1 cellular context compared by ENCODE assay signal in the genomic region with DNA sequence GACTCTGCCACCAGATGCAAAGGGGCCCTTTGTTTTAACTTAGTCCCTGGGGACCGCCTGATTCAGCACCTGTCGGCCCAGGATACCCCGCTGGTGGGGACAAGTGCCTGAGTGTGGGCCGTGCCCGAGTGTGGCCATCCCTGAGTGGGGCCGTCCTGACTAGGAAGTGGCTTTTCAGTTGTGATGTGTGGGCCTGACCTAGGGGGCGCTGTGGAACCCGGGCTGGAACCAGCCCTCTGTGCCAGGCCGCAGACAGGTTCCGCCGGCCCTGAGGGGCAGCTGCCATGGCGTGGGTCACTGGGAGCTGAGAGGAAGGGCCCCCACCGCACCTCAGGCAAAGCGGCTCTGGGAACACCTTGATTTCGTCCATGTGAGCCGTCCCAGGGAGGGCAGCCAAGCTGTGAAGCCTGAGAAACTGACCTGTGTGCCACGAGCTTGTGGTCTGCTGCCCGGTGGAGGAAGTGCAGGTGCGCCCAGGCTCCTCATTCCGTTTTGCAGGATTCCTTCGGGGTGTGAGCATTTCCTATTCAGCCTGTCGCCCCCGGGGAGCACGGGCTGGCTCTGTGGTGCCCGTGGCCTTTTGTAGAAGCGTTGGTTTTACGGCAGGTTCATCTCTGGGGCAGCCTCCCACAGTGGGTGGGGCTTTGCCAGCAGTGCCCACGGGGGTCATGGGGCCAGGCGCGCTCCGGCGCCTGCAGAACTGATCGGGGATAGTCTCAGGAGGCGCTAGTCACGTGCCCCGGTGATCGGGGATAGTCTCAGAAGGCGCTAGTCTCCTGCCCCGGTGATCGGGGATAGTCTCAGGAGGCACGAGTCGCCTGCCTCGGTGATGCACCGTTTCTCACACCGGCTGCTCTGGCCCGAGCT.
TF ChIP-seq lines count a peak whose summit lies in the region.

No MANE protein-coding gene starts in this region.

TF ChIP-seq in WTC11, 78 proteins besides CTCF, POLR2A, EP300 and RAD21 (continued from another document and continues in another):
- TF ChIP-seq SP1 (CRISPR knock-in tag; conservative IDR thresholded peaks at IDR 0.05) (peak; percentile 68; the same call in 1 of the 2 replicates), ZNF219 (CRISPR knock-in tag; IDR thresholded peaks at IDR 0.05; ENCODE audit: borderline replicate concordance) (0 out of 2 replicates have a peak, but pooled peaks have one; percentile 61), IRF2 (CRISPR knock-in tag; IDR thresholded peaks at IDR 0.05; ENCODE audit: borderline replicate concordance, low read depth) (no peak), ZNF138 (CRISPR knock-in tag; conservative IDR thresholded peaks at IDR 0.05) (peak; percentile 72; the same call in 1 of the 2 replicates), RORB (CRISPR knock-in tag; IDR thresholded peaks at IDR 0.05) (no peak), ZNF671 (CRISPR knock-in tag; IDR thresholded peaks at IDR 0.05) (peak; percentile 94), EMX1 (CRISPR knock-in tag; IDR thresholded peaks at IDR 0.05) (peak; percentile 94), CBFB (CRISPR knock-in tag; IDR thresholded peaks at IDR 0.05; ENCODE audit: low read depth) (no peak), FOXJ3 (CRISPR knock-in tag; IDR thresholded peaks at IDR 0.05; ENCODE audit: borderline replicate concordance) (no peak), ZBTB21 (CRISPR knock-in tag; IDR thresholded peaks at IDR 0.05; ENCODE audit: borderline replicate concordance) (0 out of 2 replicates have a peak, but pooled peaks have one; percentile 76), ZNF232 (CRISPR knock-in tag; IDR thresholded peaks at IDR 0.05) (no peak), ZNF512 (CRISPR knock-in tag; IDR thresholded peaks at IDR 0.05; ENCODE audit: borderline replicate concordance) (no peak), GRHL2 (CRISPR knock-in tag; IDR thresholded peaks at IDR 0.05; ENCODE audit: insufficient replicate concordance, severe bottlenecking) (no peak), ATF1 (CRISPR knock-in tag; IDR thresholded peaks at IDR 0.05) (no peak), PRRX2 (CRISPR knock-in tag; IDR thresholded peaks at IDR 0.05) (peak; percentile 95), JAZF1 (CRISPR knock-in tag; IDR thresholded peaks at IDR 0.05) (no peak), PRDM15 (CRISPR knock-in tag; IDR thresholded peaks at IDR 0.05) (no peak), TP53 (CRISPR knock-in tag; IDR thresholded peaks at IDR 0.05) (peak; percentile 87; the same call in 1 of the 2 replicates), RELA (CRISPR knock-in tag; IDR thresholded peaks at IDR 0.05; ENCODE audit: borderline replicate concordance) (peak; percentile 73; the same call in 1 of the 2 replicates), ELF4 (CRISPR knock-in tag; IDR thresholded peaks at IDR 0.05; ENCODE audit: low read depth) (no peak), ATF6 (CRISPR knock-in tag; IDR thresholded peaks at IDR 0.05) (no peak), CDX4 (CRISPR knock-in tag; IDR thresholded peaks at IDR 0.05; ENCODE audit: borderline replicate concordance) (no peak), AFF4 (CRISPR knock-in tag; IDR thresholded peaks at IDR 0.05; ENCODE audit: borderline replicate concordance) (no peak)
- TF ChIP-seq, protein P1, sequence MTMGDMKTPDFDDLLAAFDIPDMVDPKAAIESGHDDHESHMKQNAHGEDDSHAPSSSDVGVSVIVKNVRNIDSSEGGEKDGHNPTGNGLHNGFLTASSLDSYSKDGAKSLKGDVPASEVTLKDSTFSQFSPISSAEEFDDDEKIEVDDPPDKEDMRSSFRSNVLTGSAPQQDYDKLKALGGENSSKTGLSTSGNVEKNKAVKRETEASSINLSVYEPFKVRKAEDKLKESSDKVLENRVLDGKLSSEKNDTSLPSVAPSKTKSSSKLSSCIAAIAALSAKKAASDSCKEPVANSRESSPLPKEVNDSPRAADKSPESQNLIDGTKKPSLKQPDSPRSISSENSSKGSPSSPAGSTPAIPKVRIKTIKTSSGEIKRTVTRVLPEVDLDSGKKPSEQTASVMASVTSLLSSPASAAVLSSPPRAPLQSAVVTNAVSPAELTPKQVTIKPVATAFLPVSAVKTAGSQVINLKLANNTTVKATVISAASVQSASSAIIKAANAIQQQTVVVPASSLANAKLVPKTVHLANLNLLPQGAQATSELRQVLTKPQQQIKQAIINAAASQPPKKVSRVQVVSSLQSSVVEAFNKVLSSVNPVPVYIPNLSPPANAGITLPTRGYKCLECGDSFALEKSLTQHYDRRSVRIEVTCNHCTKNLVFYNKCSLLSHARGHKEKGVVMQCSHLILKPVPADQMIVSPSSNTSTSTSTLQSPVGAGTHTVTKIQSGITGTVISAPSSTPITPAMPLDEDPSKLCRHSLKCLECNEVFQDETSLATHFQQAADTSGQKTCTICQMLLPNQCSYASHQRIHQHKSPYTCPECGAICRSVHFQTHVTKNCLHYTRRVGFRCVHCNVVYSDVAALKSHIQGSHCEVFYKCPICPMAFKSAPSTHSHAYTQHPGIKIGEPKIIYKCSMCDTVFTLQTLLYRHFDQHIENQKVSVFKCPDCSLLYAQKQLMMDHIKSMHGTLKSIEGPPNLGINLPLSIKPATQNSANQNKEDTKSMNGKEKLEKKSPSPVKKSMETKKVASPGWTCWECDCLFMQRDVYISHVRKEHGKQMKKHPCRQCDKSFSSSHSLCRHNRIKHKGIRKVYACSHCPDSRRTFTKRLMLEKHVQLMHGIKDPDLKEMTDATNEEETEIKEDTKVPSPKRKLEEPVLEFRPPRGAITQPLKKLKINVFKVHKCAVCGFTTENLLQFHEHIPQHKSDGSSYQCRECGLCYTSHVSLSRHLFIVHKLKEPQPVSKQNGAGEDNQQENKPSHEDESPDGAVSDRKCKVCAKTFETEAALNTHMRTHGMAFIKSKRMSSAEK (CRISPR knock-in tag; IDR thresholded peaks at IDR 0.05; ENCODE audit: borderline replicate concordance): peak; percentile 78; the same call in 1 of the 2 replicates
- TF ChIP-seq, protein P2, sequence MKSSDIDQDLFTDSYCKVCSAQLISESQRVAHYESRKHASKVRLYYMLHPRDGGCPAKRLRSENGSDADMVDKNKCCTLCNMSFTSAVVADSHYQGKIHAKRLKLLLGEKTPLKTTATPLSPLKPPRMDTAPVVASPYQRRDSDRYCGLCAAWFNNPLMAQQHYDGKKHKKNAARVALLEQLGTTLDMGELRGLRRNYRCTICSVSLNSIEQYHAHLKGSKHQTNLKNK (CRISPR knock-in tag; IDR thresholded peaks at IDR 0.05): peak; percentile 60
- TF ChIP-seq, protein P3, sequence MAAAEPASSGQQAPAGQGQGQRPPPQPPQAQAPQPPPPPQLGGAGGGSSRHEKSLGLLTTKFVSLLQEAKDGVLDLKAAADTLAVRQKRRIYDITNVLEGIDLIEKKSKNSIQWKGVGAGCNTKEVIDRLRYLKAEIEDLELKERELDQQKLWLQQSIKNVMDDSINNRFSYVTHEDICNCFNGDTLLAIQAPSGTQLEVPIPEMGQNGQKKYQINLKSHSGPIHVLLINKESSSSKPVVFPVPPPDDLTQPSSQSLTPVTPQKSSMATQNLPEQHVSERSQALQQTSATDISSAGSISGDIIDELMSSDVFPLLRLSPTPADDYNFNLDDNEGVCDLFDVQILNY (CRISPR knock-in tag; IDR thresholded peaks at IDR 0.05): no peak; the same call in 1 of the 2 replicates
- TF ChIP-seq, protein P4, sequence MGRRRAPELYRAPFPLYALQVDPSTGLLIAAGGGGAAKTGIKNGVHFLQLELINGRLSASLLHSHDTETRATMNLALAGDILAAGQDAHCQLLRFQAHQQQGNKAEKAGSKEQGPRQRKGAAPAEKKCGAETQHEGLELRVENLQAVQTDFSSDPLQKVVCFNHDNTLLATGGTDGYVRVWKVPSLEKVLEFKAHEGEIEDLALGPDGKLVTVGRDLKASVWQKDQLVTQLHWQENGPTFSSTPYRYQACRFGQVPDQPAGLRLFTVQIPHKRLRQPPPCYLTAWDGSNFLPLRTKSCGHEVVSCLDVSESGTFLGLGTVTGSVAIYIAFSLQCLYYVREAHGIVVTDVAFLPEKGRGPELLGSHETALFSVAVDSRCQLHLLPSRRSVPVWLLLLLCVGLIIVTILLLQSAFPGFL (CRISPR knock-in tag; IDR thresholded peaks at IDR 0.05; ENCODE audit: borderline replicate concordance): no peak; the same call in 1 of the 2 replicates
- TF ChIP-seq, protein P5, sequence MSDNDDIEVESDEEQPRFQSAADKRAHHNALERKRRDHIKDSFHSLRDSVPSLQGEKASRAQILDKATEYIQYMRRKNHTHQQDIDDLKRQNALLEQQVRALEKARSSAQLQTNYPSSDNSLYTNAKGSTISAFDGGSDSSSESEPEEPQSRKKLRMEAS (CRISPR knock-in tag; IDR thresholded peaks at IDR 0.05): peak; percentile 85
